ENCODE assay signal across 10 cellular contexts in the genomic region with DNA sequence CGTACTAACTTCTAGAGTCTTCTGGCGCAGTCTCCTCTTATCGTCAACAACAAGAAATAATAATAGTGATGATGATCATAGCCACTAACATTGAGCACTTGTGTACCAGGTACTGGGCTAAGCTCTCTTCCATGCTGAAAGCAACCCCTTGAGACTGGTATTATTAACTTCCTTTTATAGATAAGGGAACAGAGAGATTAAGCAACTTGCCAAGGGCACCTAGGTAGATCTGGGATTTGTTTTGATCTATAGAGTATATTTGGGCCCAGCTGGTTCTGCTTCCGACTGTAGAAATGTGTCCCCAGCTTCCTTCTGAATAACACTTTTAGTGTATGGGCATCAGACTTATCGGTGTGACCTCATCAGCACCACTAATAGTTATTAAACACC. TPM values are rescaled to one million over a fixed set of nuclear protein-coding genes. Genes with fewer than 3 reads are reported as not detected.
DNase-seq lines count a peak whose midpoint lies in the region; ATAC-seq, FAIRE-seq and TF ChIP-seq lines count a peak whose summit lies in the region.
"Had no signal": no experiment of that assay in that cellular context is flagged by ENCODE, and none has a peak within 500 bp of the region (broad histone marks: within the 10 kb centered on the region; RNA-seq: fewer than 3 reads in every experiment).

No MANE protein-coding gene starts in this region.

- H2AK5ac ChIP-seq in trophoblast cell (ENCODE audit: low read length), result no peak overlapping the region

- H4K91ac ChIP-seq in trophoblast cell (ENCODE audit: low read depth, low read length), result no peak overlapping the region

- peak overlapping the region; percentile 64; the same call in 1 of the 2 replicates for H3K4me2 ChIP-seq in K562 (ENCODE audit: insufficient read depth, low read length)
- H3K4me2 ChIP-seq in trophoblast cell (ENCODE audit: low read length), result no peak overlapping the region

- no peak for ATAC-seq in left cardiac atrium
- no peak for ATAC-seq in K562
- no peak for ATAC-seq in HG03469 (IDR thresholded peaks at IDR 0.05; ENCODE audit: unreplicated experiment)

- no TSS peak for BruUV-seq in K562 (replicated peaks; lab: Mats Ljungman, UMichigan)

- TF ChIP-seq RAD21 in K562 (CRISPR knock-in tag; conservative IDR thresholded peaks at IDR 0.05 in 1 of 2, IDR thresholded peaks at IDR 0.05 in 1 of 2), result no peak

- TF ChIP-seq EP300 in K562 (IDR thresholded peaks at IDR 0.05; ENCODE audit: low read length), result no peak

- no peak overlapping the region for H3K4ac ChIP-seq in trophoblast cell (ENCODE audit: low read depth, low read length)

- TF ChIP-seq POLR2A in K562 (conservative IDR thresholded peaks at IDR 0.05) (no peak), uterus (IDR thresholded peaks at IDR 0.05) (no peak)

- H4K20me1 ChIP-seq in K562 (replicated peaks; ENCODE audit: control insufficient read depth, insufficient read depth, low read length), result no peaks in the 10 kb centered on the region

- H3K9ac ChIP-seq in K562 (ENCODE audit: insufficient read depth in 1 of 2, low read depth in 2 of 2, low read length in 2 of 2) (no peak overlapping the region), muscle layer of colon (ENCODE audit: low read length) (peak overlapping the region; percentile 87), kidney (ENCODE audit: low read length in 2 of 2) (no peak overlapping the region), trophoblast cell (ENCODE audit: low read length) (no peak overlapping the region)

- H2AFZ ChIP-seq in K562 (ENCODE audit: low read depth, low read length) (no peak overlapping the region; the same call in 1 of the 2 replicates), trophoblast cell (ENCODE audit: insufficient read depth, low read length, poor library complexity) (no peak overlapping the region)

- no peak overlapping the region for H2BK120ac ChIP-seq in trophoblast cell (ENCODE audit: insufficient read depth, low read length, poor library complexity)

- H4K12ac ChIP-seq in trophoblast cell (ENCODE audit: low read depth, low read length), result no peak overlapping the region

- in situ Hi-C loops in K562 (cut with MboI), result no loop called here

- no peak overlapping the region for H3K18ac ChIP-seq in trophoblast cell (ENCODE audit: low read length)

- H3K4me3 ChIP-seq in left ventricle myocardium inferior, result peak overlapping the region; percentile 71
- H3K4me3 ChIP-seq in K562, result no peak overlapping the region
- H3K4me3 ChIP-seq in muscle layer of colon (ENCODE audit: low read depth in 1 of 2, low read length in 2 of 2), result peak overlapping the region in 1 of 2 donors; percentile 82
- no peak overlapping the region for H3K4me3 ChIP-seq in uterus
- no peak overlapping the region for H3K4me3 ChIP-seq in kidney (ENCODE audit: low read length in 2 of 2)
- no peak overlapping the region for H3K4me3 ChIP-seq in trophoblast cell (ENCODE audit: low read depth, low read length)

- no peaks in the 10 kb centered on the region for H3K36me3 ChIP-seq in left ventricle myocardium inferior
- H3K36me3 ChIP-seq in K562 (ENCODE audit: control insufficient read depth, insufficient read depth, low read length), result no peaks in the 10 kb centered on the region
- H3K36me3 ChIP-seq in muscle layer of colon (ENCODE audit: insufficient read depth, low read length), result no peaks in the 10 kb centered on the region
- no peaks in the 10 kb centered on the region for H3K36me3 ChIP-seq in uterus
- no peaks in the 10 kb centered on the region for H3K36me3 ChIP-seq in kidney (ENCODE audit: control insufficient read depth in 1 of 2, insufficient read depth in 2 of 2, low read length in 2 of 2)
- no peaks in the 10 kb centered on the region for H3K36me3 ChIP-seq in trophoblast cell (ENCODE audit: control insufficient read depth in 1 of 2, insufficient read depth in 2 of 2, low read length in 2 of 2)

- FAIRE-seq in K562 (lab: Jason Lieb, UNC), result no peak
- no peak for FAIRE-seq in kidney (lab: Jason Lieb, UNC)
- FAIRE-seq: frontal cortex had no signal

- H3K9me3 ChIP-seq in left ventricle myocardium inferior (replicated peaks), result no peaks in the 10 kb centered on the region
- H3K9me3 ChIP-seq in K562 (replicated peaks; ENCODE audit: control insufficient read depth, insufficient read depth, low read depth, low read length), result no peaks in the 10 kb centered on the region
- no peaks in the 10 kb centered on the region for H3K9me3 ChIP-seq in muscle layer of colon (ENCODE audit: low read length)
- H3K9me3 ChIP-seq in uterus, result no peaks in the 10 kb centered on the region
- H3K9me3 ChIP-seq in kidney (ENCODE audit: control insufficient read depth in 1 of 2, low read length in 2 of 2), result no peaks in the 10 kb centered on the region
- H3K9me3 ChIP-seq in trophoblast cell (ENCODE audit: insufficient read depth, low read depth, low read length), result peaks cover 2% of the 10 kb centered on the region

- H3K23ac ChIP-seq in trophoblast cell (ENCODE audit: low read length), result no peak overlapping the region

- H3K27me3 ChIP-seq in left ventricle myocardium inferior (ENCODE audit: low read depth) (no peaks in the 10 kb centered on the region), K562 (ENCODE audit: control insufficient read depth in 2 of 2, insufficient read depth in 2 of 2, low read length in 2 of 2) (no peaks in the 10 kb centered on the region), muscle layer of colon (ENCODE audit: control insufficient read depth in 1 of 2, insufficient read depth in 2 of 2, low read length in 2 of 2) (no peaks in the 10 kb centered on the region), uterus (no peaks in the 10 kb centered on the region), trophoblast cell (ENCODE audit: insufficient read depth, low read length) (no peaks in the 10 kb centered on the region)

- WGBS in K562 (ENCODE audit: insufficient coverage, low coverage, missing lambda C conversion rate), result 78% methylated on average over 5 of the region's 5 CpGs
- WGBS in trophoblast cell (ENCODE audit: extremely low coverage, insufficient coverage, insufficient read length), result no CpG with 5 or more reads among the region's 5 CpGs

- H3K4me1 ChIP-seq in left ventricle myocardium inferior, result peaks cover 56% of the 10 kb centered on the region
- H3K4me1 ChIP-seq in K562 (replicated peaks in 1 of 2; ENCODE audit: control insufficient read depth in 2 of 2, insufficient read depth in 2 of 2, low read length in 2 of 2), result peaks cover 29 to 33% of the 10 kb centered on the region in 2 experiments
- H3K4me1 ChIP-seq in muscle layer of colon (ENCODE audit: insufficient read depth, low read length), result peaks cover 38% of the 10 kb centered on the region
- H3K4me1 ChIP-seq in uterus, result peaks cover 6 to 12% of the 10 kb centered on the region in 2 donors
- peaks cover 16 to 24% of the 10 kb centered on the region in 2 donors for H3K4me1 ChIP-seq in kidney (ENCODE audit: control insufficient read depth in 1 of 2, insufficient read depth in 1 of 2, low read depth in 1 of 2, low read length in 2 of 2)
- peaks cover 7 to 23% of the 10 kb centered on the region in 2 experiments for H3K4me1 ChIP-seq in trophoblast cell (ENCODE audit: control insufficient read depth in 1 of 2, insufficient read depth in 2 of 2, low read length in 2 of 2)

- H3K9me1 ChIP-seq in K562 (ENCODE audit: control insufficient read depth, insufficient read depth, low read length), result no peaks in the 10 kb centered on the region

- H3K79me2 ChIP-seq in K562 (ENCODE audit: control insufficient read depth, insufficient read depth, low read length) (0 out of 3 replicates have a peak, but pooled peaks cover 6% of the 10 kb centered on the region), trophoblast cell (ENCODE audit: control insufficient read depth, insufficient read depth, low read length, poor library complexity) (peaks cover 6% of the 10 kb centered on the region)

- no peak for DNase-seq in left ventricle myocardium inferior
- no peak for DNase-seq in left cardiac atrium
- DNase-seq in K562 (ENCODE audit: extremely low read depth in 1 of 4, low spot score in 3 of 4), result no peak
- DNase-seq in uterus, result no peak
- no peak for DNase-seq in kidney
- no peak for DNase-seq in trophoblast cell
- DNase-seq: NCI-H1105 had no signal

- intact Hi-C loops in left ventricle myocardium inferior (cut with micrococcal nuclease) (no loop called here), left cardiac atrium (cut with DNase I) (no loop called here), K562 (cut with micrococcal nuclease) (no loop called here), uterus (cut with DNase I; ENCODE audit: low total_unique reads) (no loop called here), kidney (cut with DNase I) (no loop called here)

- CTCF ChIA-PET in K562 (lab: Yijun Ruan, JAX; ENCODE audit: low intra/inter-chr PET ratio), result no interaction called here

- H2BK5ac ChIP-seq in trophoblast cell (ENCODE audit: low read depth, low read length, poor library complexity), result no peak overlapping the region

- POLR2A ChIA-PET in K562 (lab: Yijun Ruan, JAX), result interaction anchor here (0.8 kb wide), 1 partner anchor 93 kb away, joined by 3 read pairs; no protein-coding TSS in a partner anchor

- no peak overlapping the region for H4K8ac ChIP-seq in trophoblast cell (ENCODE audit: low read depth, low read length)

- H3K27ac ChIP-seq in left ventricle myocardium inferior (replicated peaks) (peak overlapping the region; percentile 83), K562 (ENCODE audit: extremely low read depth, low read depth, low read length) (no peak overlapping the region), muscle layer of colon (ENCODE audit: low read depth, low read length) (peak overlapping the region; percentile 96), uterus (peak overlapping the region; percentile 97), kidney (ENCODE audit: low read depth in 2 of 2, low read length in 2 of 2) (no peak overlapping the region), trophoblast cell (ENCODE audit: low read depth, low read length) (no peak overlapping the region)

- no peak for TF ChIP-seq CTCF in left ventricle myocardium inferior (IDR thresholded peaks at IDR 0.05; ENCODE audit: borderline replicate concordance)
- no peak for TF ChIP-seq CTCF in K562 (IDR thresholded peaks at IDR 0.05 in 2 of 3, conservative IDR thresholded peaks at IDR 0.05 in 1 of 3; ENCODE audit: insufficient read depth in 2 of 3, low read depth in 1 of 3, low read length in 3 of 3)
- TF ChIP-seq CTCF in uterus (IDR thresholded peaks at IDR 0.05), result no peak
- TF ChIP-seq CTCF in kidney (IDR thresholded peaks at IDR 0.05; ENCODE audit: borderline replicate concordance, extremely low read depth, insufficient read depth), result no peak

- H3K14ac ChIP-seq in trophoblast cell (ENCODE audit: low read length), result no peak overlapping the region

- H2BK12ac ChIP-seq in trophoblast cell (ENCODE audit: low read length), result no peak overlapping the region

- H3K79me1 ChIP-seq in trophoblast cell (ENCODE audit: low read length), result peaks cover 11% of the 10 kb centered on the region

RNA-seq across cellular contexts. Expression of gene ZNF219, which starts 1.1 kb away (rescaled TPM):
- total RNA-seq in left ventricle myocardium inferior (44.9 TPM), left cardiac atrium (10 to 100 TPM; 38.3 to 44.4 TPM), K562 (2014; rRNA removed) (3.7 and 6.4 TPM in 2 replicates), K562 (2014; rRNA removed; fragmentation: Illumina TruSeq; extraction: Trizol) (2.2 and 2.6 TPM in 2 replicates), K562 (2015; rRNA removed; fragmentation: Illumina TruSeq; extraction: Trizol) (4.1 and 4.3 TPM in 2 replicates), K562 (2021) (9.3 and 10.6 TPM in 2 replicates), uterus (10 to 100 TPM in 3 of 4 donors, 1 to 10 TPM in 1; 7.4 to 56.8 (median 15.9) TPM), kidney (24.6 TPM)
- total RNA-seq in K562 (2011; cell fraction: chromatin; rRNA removed; ENCODE audit: low replicate concordance), result 10.9 and 15.3 TPM in 2 replicates
- total RNA-seq in K562 (2011; cell fraction: nucleolus; rRNA removed), result 9.5 TPM in 2 replicates
- 10.8 and 13.2 TPM in 2 replicates for total RNA-seq in K562 (2011; cell fraction: nucleoplasm; rRNA removed)
- polyA plus RNA-seq in K562 (2011; rRNA removed) (1.9 and 2.8 TPM in 2 replicates), K562 (2014; fragmentation: Illumina TruSeq; extraction: Trizol) (2.6 and 3.1 TPM in 2 replicates), K562 (2014; fragmentation: Nextera tagmentation; extraction: Ambion mirVana) (under 1 TPM; 0.29 to 0.53 TPM), K562 (2014; rRNA removed) (7.7 and 7.8 TPM in 2 replicates), kidney (ENCODE audit: insufficient read depth, low read depth, low replicate concordance) (12.6 TPM)
- polyA plus RNA-seq in K562 (2011; cell fraction: cytosol; rRNA removed), result 2.7 and 15.0 TPM in 2 replicates
- polyA plus RNA-seq in K562 (2011; cell fraction: nucleus; rRNA removed), result 12.7 and 34.2 TPM in 2 replicates
- polyA plus RNA-seq in K562 (2012), result 5.6 and 6.2 TPM in 2 replicates
- polyA minus RNA-seq in K562 (2011; rRNA and poly(A)+ RNA removed), result 2.0 and 3.0 TPM in 2 replicates
- polyA minus RNA-seq in K562 (2011; cell fraction: cytosol; rRNA and poly(A)+ RNA removed), result 2.1 and 3.3 TPM in 2 replicates
- 5.0 and 9.7 TPM in 2 replicates for polyA minus RNA-seq in K562 (2011; cell fraction: nucleus; rRNA and poly(A)+ RNA removed)
- 11.7 and 12.0 TPM in 2 replicates for polyA plus RNA-seq in trophoblast cell (2013)

RNA-seq across cellular contexts. Expression of gene TMEM253, which starts 1.3 kb away (rescaled TPM):
- total RNA-seq in left ventricle myocardium inferior, result 0.19 TPM
- under 1 TPM; 0.26 to 0.82 TPM for total RNA-seq in left cardiac atrium
- total RNA-seq in K562 (2011; cell fraction: chromatin; rRNA removed; ENCODE audit: low replicate concordance), result 0.25 TPM in 1 of 2 replicates, not detected in the other
- total RNA-seq in K562 (2011; cell fraction: nucleolus; rRNA removed), result 0.33 TPM in 1 of 2 replicates, not detected in the other
- total RNA-seq in K562 (2011; cell fraction: nucleoplasm; rRNA removed), result 0.29 TPM in 1 of 2 replicates, not detected in the other
- 0.24 and 0.27 TPM in 2 replicates for total RNA-seq in K562 (2014; rRNA removed)
- 0.11 and 0.13 TPM in 2 replicates for total RNA-seq in K562 (2014; rRNA removed; fragmentation: Illumina TruSeq; extraction: Trizol)
- total RNA-seq in K562 (2015; rRNA removed; fragmentation: Illumina TruSeq; extraction: Trizol), result not detected in 2 replicates
- total RNA-seq in K562 (2021), result 0.18 and 0.20 TPM in 2 replicates
- polyA plus RNA-seq in K562 (2011; rRNA removed), result 0.07 TPM in 1 of 2 replicates, not detected in the other
- 0.13 TPM in 1 of 2 replicates, not detected in the other for polyA plus RNA-seq in K562 (2011; cell fraction: cytosol; rRNA removed)
- 0.13 and 0.46 TPM in 2 replicates for polyA plus RNA-seq in K562 (2011; cell fraction: nucleus; rRNA removed)
- 0.18 and 0.29 TPM in 2 replicates for polyA plus RNA-seq in K562 (2012)
- polyA plus RNA-seq in K562 (2014; fragmentation: Illumina TruSeq; extraction: Trizol), result 0.21 and 0.45 TPM in 2 replicates
- polyA plus RNA-seq in K562 (2014; fragmentation: Nextera tagmentation; extraction: Ambion mirVana), result under 1 TPM; 0.25 to 0.61 TPM
- 0.23 TPM in 1 of 2 replicates, not detected in the other for polyA plus RNA-seq in K562 (2014; rRNA removed)
- polyA minus RNA-seq in K562 (2011; rRNA and poly(A)+ RNA removed), result 0.15 TPM in 1 of 2 replicates, not detected in the other
- not detected in 2 replicates for polyA minus RNA-seq in K562 (2011; cell fraction: cytosol; rRNA and poly(A)+ RNA removed)
- polyA minus RNA-seq in K562 (2011; cell fraction: nucleus; rRNA and poly(A)+ RNA removed), result 0.22 and 0.27 TPM in 2 replicates
- under 1 TPM in 1 of 4 donors, not detected in 3; 0.85 TPM for total RNA-seq in uterus
- 0.41 TPM for total RNA-seq in kidney
- 0.43 TPM for polyA plus RNA-seq in kidney (ENCODE audit: insufficient read depth, low read depth, low replicate concordance)
- polyA plus RNA-seq in trophoblast cell (2013), result 0.54 and 0.62 TPM in 2 replicates
- total RNA-seq: frontal cortex had no signal

RNA-seq across cellular contexts. Expression of gene ARHGEF40, which starts 29.5 kb away (rescaled TPM):
- 21.3 TPM for total RNA-seq in left ventricle myocardium inferior
- total RNA-seq in left cardiac atrium, result 10 to 100 TPM; 24.9 to 25.5 TPM
- 6.3 and 19.5 TPM in 2 replicates for total RNA-seq in K562 (2011; cell fraction: chromatin; rRNA removed; ENCODE audit: low replicate concordance)
- 8.9 and 9.8 TPM in 2 replicates for total RNA-seq in K562 (2011; cell fraction: nucleolus; rRNA removed)
- 7.5 and 9.5 TPM in 2 replicates for total RNA-seq in K562 (2011; cell fraction: nucleoplasm; rRNA removed)
- 3.9 and 4.0 TPM in 2 replicates for total RNA-seq in K562 (2014; rRNA removed)
- 2.3 and 2.9 TPM in 2 replicates for total RNA-seq in K562 (2014; rRNA removed; fragmentation: Illumina TruSeq; extraction: Trizol)
- 3.3 and 3.7 TPM in 2 replicates for total RNA-seq in K562 (2015; rRNA removed; fragmentation: Illumina TruSeq; extraction: Trizol)
- 4.6 and 6.3 TPM in 2 replicates for total RNA-seq in K562 (2021)
- 3.8 and 4.0 TPM in 2 replicates for polyA plus RNA-seq in K562 (2011; rRNA removed)
- polyA plus RNA-seq in K562 (2011; cell fraction: cytosol; rRNA removed), result 5.6 and 9.9 TPM in 2 replicates
- polyA plus RNA-seq in K562 (2011; cell fraction: nucleus; rRNA removed), result 18.5 and 28.6 TPM in 2 replicates
- 3.6 and 7.8 TPM in 2 replicates for polyA plus RNA-seq in K562 (2012)
- polyA plus RNA-seq in K562 (2014; fragmentation: Illumina TruSeq; extraction: Trizol), result 4.6 and 5.0 TPM in 2 replicates
- polyA plus RNA-seq in K562 (2014; fragmentation: Nextera tagmentation; extraction: Ambion mirVana), result under 1 TPM; 0.42 to 0.55 TPM
- 4.6 and 4.7 TPM in 2 replicates for polyA plus RNA-seq in K562 (2014; rRNA removed)
- 2.2 and 3.0 TPM in 2 replicates for polyA minus RNA-seq in K562 (2011; rRNA and poly(A)+ RNA removed)
- polyA minus RNA-seq in K562 (2011; cell fraction: cytosol; rRNA and poly(A)+ RNA removed), result 1.8 and 2.2 TPM in 2 replicates
- 3.9 and 4.0 TPM in 2 replicates for polyA minus RNA-seq in K562 (2011; cell fraction: nucleus; rRNA and poly(A)+ RNA removed)
- total RNA-seq in uterus, result 100 to 1,000 TPM in 2 of 4 donors, 10 to 100 TPM in 2; 25.3 to 103 (median 66.9) TPM
- 25.6 TPM for total RNA-seq in kidney
- 15.9 TPM for polyA plus RNA-seq in kidney (ENCODE audit: insufficient read depth, low read depth, low replicate concordance)
- polyA plus RNA-seq in trophoblast cell (2013), result 26.0 and 26.5 TPM in 2 replicates

RNA-seq across cellular contexts. Expression of gene RNASE8, which starts 42.0 kb away (rescaled TPM):
- total RNA-seq in left ventricle myocardium inferior (not detected), left cardiac atrium (not detected), K562 (2014; rRNA removed) (not detected in 2 replicates), K562 (2014; rRNA removed; fragmentation: Illumina TruSeq; extraction: Trizol) (not detected in 2 replicates), K562 (2015; rRNA removed; fragmentation: Illumina TruSeq; extraction: Trizol) (not detected in 2 replicates), K562 (2021) (not detected in 2 replicates), uterus (not detected), kidney (not detected)
- not detected in 2 replicates for total RNA-seq in K562 (2011; cell fraction: chromatin; rRNA removed; ENCODE audit: low replicate concordance)
- total RNA-seq in K562 (2011; cell fraction: nucleolus; rRNA removed), result not detected in 2 replicates
- not detected in 2 replicates for total RNA-seq in K562 (2011; cell fraction: nucleoplasm; rRNA removed)
- polyA plus RNA-seq in K562 (2011; rRNA removed) (not detected in 2 replicates), K562 (2014; fragmentation: Illumina TruSeq; extraction: Trizol) (not detected in 2 replicates), K562 (2014; fragmentation: Nextera tagmentation; extraction: Ambion mirVana) (not detected), K562 (2014; rRNA removed) (not detected in 2 replicates), kidney (ENCODE audit: insufficient read depth, low read depth, low replicate concordance) (not detected)
- polyA plus RNA-seq in K562 (2011; cell fraction: cytosol; rRNA removed), result not detected in 2 replicates
- not detected in 2 replicates for polyA plus RNA-seq in K562 (2011; cell fraction: nucleus; rRNA removed)
- polyA plus RNA-seq in K562 (2012), result not detected in 2 replicates
- polyA minus RNA-seq in K562 (2011; rRNA and poly(A)+ RNA removed), result not detected in 2 replicates
- polyA minus RNA-seq in K562 (2011; cell fraction: cytosol; rRNA and poly(A)+ RNA removed), result not detected in 2 replicates
- polyA minus RNA-seq in K562 (2011; cell fraction: nucleus; rRNA and poly(A)+ RNA removed), result not detected in 2 replicates
- polyA plus RNA-seq in trophoblast cell (2013), result not detected in 2 replicates
- total RNA-seq: frontal cortex had no signal

RNA-seq across cellular contexts. Expression of gene OR5AU1, which starts 56.3 kb away (rescaled TPM):
- not detected for total RNA-seq in left ventricle myocardium inferior
- total RNA-seq in left cardiac atrium, result not detected
- total RNA-seq in K562 (2011; cell fraction: chromatin; rRNA removed; ENCODE audit: low replicate concordance), result not detected in 2 replicates
- not detected in 2 replicates for total RNA-seq in K562 (2011; cell fraction: nucleolus; rRNA removed)
- total RNA-seq in K562 (2011; cell fraction: nucleoplasm; rRNA removed), result not detected in 2 replicates
- not detected in 2 replicates for total RNA-seq in K562 (2014; rRNA removed)
- total RNA-seq in K562 (2014; rRNA removed; fragmentation: Illumina TruSeq; extraction: Trizol), result not detected in 2 replicates
- not detected in 2 replicates for total RNA-seq in K562 (2015; rRNA removed; fragmentation: Illumina TruSeq; extraction: Trizol)
- total RNA-seq in K562 (2021), result not detected in 2 replicates
- not detected in 2 replicates for polyA plus RNA-seq in K562 (2011; rRNA removed)
- polyA plus RNA-seq in K562 (2011; cell fraction: cytosol; rRNA removed), result not detected in 2 replicates
- polyA plus RNA-seq in K562 (2011; cell fraction: nucleus; rRNA removed), result not detected in 2 replicates
- polyA plus RNA-seq in K562 (2012), result not detected in 2 replicates
- polyA plus RNA-seq in K562 (2014; fragmentation: Illumina TruSeq; extraction: Trizol), result not detected in 2 replicates
- polyA plus RNA-seq in K562 (2014; fragmentation: Nextera tagmentation; extraction: Ambion mirVana), result not detected
- polyA plus RNA-seq in K562 (2014; rRNA removed), result not detected in 2 replicates
- 0.06 TPM in 1 of 2 replicates, not detected in the other for polyA minus RNA-seq in K562 (2011; rRNA and poly(A)+ RNA removed)
- polyA minus RNA-seq in K562 (2011; cell fraction: cytosol; rRNA and poly(A)+ RNA removed), result not detected in 2 replicates
- polyA minus RNA-seq in K562 (2011; cell fraction: nucleus; rRNA and poly(A)+ RNA removed), result not detected in 2 replicates
- not detected for total RNA-seq in uterus
- not detected for total RNA-seq in kidney
- polyA plus RNA-seq in kidney (ENCODE audit: insufficient read depth, low read depth, low replicate concordance), result not detected
- polyA plus RNA-seq in trophoblast cell (2013), result 0.06 TPM in 1 of 2 replicates, not detected in the other
- total RNA-seq: frontal cortex had no signal

Comparison
In these comparisons a context has a peak if more than half of its experiments do, and no peak if none do; other contexts are left out.
1. H3K27ac ChIP-seq: peak in left ventricle myocardium inferior (single experiment), muscle layer of colon (single experiment) and uterus (2 of 2); none in K562 (single experiment), kidney (0 of 2) and trophoblast cell (single experiment).